In the genomic region with DNA sequence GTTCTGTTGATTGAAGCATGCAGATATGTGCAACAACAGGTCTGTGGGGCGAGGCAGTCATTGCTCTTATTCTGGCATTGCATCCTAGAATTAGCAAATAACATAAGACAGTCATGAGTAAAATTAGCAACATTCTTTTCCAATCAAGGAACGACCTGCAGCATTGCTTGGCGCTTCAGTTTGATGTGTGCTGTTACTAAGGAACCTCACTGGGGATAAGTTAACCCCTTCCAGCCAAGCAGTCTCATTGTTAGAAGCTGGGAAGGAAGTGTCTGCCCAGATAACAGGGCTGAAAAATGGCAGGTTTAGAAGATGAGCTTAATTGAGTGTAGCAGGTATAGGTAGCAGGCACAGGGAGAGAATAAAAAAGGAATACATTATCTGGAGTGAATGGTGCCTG, we compare ENCODE assay signal across 26 cellular contexts. TPM values are rescaled to one million over a fixed set of nuclear protein-coding genes. Genes with fewer than 3 reads are reported as not detected.
"Had no signal": no experiment of that assay in that cellular context is flagged by ENCODE, and none has a peak within 500 bp of the region (broad histone marks: within the 10 kb centered on the region; RNA-seq: fewer than 3 reads in every experiment).

No MANE protein-coding gene starts in this region.

- H3K27me3 ChIP-seq: brain microvascular endothelial cell, cardiac muscle cell, SJCRH30 had no signal

- H3K9ac ChIP-seq: SK-N-SH had no signal

- H3K4me1 Mint-ChIP-seq: activated CD4-positive, alpha-beta T cell treated with anti-CD3 and anti-CD28 coated beads, Interleukin-2, amount 10 ng/mL, durations not matched to agents 24 days and 14 days; activated CD8-positive, alpha-beta memory T cell treated with anti-CD3 and anti-CD28 coated beads, Interleukin-2, amount 10 ng/mL, durations not matched to agents 7 days and 5 days; activated naive CD4-positive, alpha-beta T cell treated with anti-CD3 and anti-CD28 coated beads, Interleukin-2, amount 10 ng/mL, durations not matched to agents 7 days and 5 days; activated naive CD8-positive, alpha-beta T cell treated with anti-CD3 and anti-CD28 coated beads for 36 hours had no signal

- H3K36me3 Mint-ChIP-seq: activated CD8-positive, alpha-beta memory T cell treated with anti-CD3 and anti-CD28 coated beads, Interleukin-2, amount 10 ng/mL, durations not matched to agents 7 days and 5 days; activated naive CD4-positive, alpha-beta T cell treated with anti-CD3 and anti-CD28 coated beads, Interleukin-2, amount 10 ng/mL, durations not matched to agents 7 days and 5 days; activated naive CD8-positive, alpha-beta T cell treated with anti-CD3 and anti-CD28 coated beads for 36 hours had no signal

- H3K9me3 ChIP-seq: SJCRH30, SK-N-SH had no signal

- H3K4me3 Mint-ChIP-seq: activated CD4-positive, alpha-beta T cell treated with anti-CD3 and anti-CD28 coated beads, Interleukin-2, amount 10 ng/mL, durations not matched to agents 24 days and 14 days; activated CD8-positive, alpha-beta memory T cell treated with anti-CD3 and anti-CD28 coated beads, Interleukin-2, amount 10 ng/mL, durations not matched to agents 7 days and 5 days; activated naive CD4-positive, alpha-beta T cell treated with anti-CD3 and anti-CD28 coated beads, Interleukin-2, amount 10 ng/mL, durations not matched to agents 7 days and 5 days; activated naive CD8-positive, alpha-beta T cell treated with anti-CD3 and anti-CD28 coated beads for 36 hours; activated T-cell treated with anti-CD3 and anti-CD28 coated beads, Interleukin-2, amount 50 U/mL, for 4 hours had no signal

- H3K9me2 ChIP-seq: SK-N-SH had no signal

- H3K9me3 Mint-ChIP-seq: activated CD4-positive, alpha-beta T cell treated with anti-CD3 and anti-CD28 coated beads, Interleukin-2, amount 10 ng/mL, durations not matched to agents 24 days and 14 days had no signal

- DNase-seq: activated CD4-positive, alpha-beta T cell treated with anti-CD3 and anti-CD28 coated beads for 1 hour; activated CD4-positive, alpha-beta T cell treated with anti-CD3 and anti-CD28 coated beads, Interleukin-2, amount 10 ng/mL, durations not matched to agents 24 days and 14 days; activated CD4-positive, alpha-beta T cell treated with anti-CD3 and anti-CD28 coated beads, Interleukin-2, amount 50 U/mL, for 48 hours; activated CD8-positive, alpha-beta memory T cell treated with anti-CD3 and anti-CD28 coated beads, Interleukin-2, amount 10 ng/mL, durations not matched to agents 7 days and 5 days; activated gamma-delta T cell; activated naive CD4-positive, alpha-beta T cell treated with anti-CD3 and anti-CD28 coated beads, Interleukin-2, amount 10 ng/mL, durations not matched to agents 7 days and 5 days; activated naive CD8-positive, alpha-beta T cell treated with anti-CD3 and anti-CD28 coated beads for 36 hours; activated T-cell treated with anti-CD3 and anti-CD28 coated beads, Interleukin-2, amount 50 U/mL, for 4 hours; brain microvascular endothelial cell; Kasumi-1; NCI-H1105 treated with DMSO at 0.1 percent for 48 hours; NCI-H1436 treated with DMSO at 0.1 percent for 48 hours; NCI-H187; NCI-H2081; NCI-H510A treated with DMSO at 0.1 percent for 48 hours; NCI-H69; NK-92 treated with Interleukin-12 subunit alpha and Interleukin-12 subunit beta, amount 100 ng/mL, for 24 hours; OCI-M1; RPMI8226; SJCRH30; SK-N-SH; T-helper 1 cell had no signal

- H3K36me3 ChIP-seq: brain microvascular endothelial cell, cardiac muscle cell, SJCRH30 had no signal

- H3K27me3 Mint-ChIP-seq: activated CD4-positive, alpha-beta T cell treated with anti-CD3 and anti-CD28 coated beads, Interleukin-2, amount 10 ng/mL, durations not matched to agents 24 days and 14 days; activated CD8-positive, alpha-beta memory T cell treated with anti-CD3 and anti-CD28 coated beads, Interleukin-2, amount 10 ng/mL, durations not matched to agents 7 days and 5 days; activated naive CD4-positive, alpha-beta T cell treated with anti-CD3 and anti-CD28 coated beads, Interleukin-2, amount 10 ng/mL, durations not matched to agents 7 days and 5 days had no signal

- H3K27ac Mint-ChIP-seq: activated CD4-positive, alpha-beta T cell treated with anti-CD3 and anti-CD28 coated beads, Interleukin-2, amount 10 ng/mL, durations not matched to agents 24 days and 14 days; activated CD8-positive, alpha-beta memory T cell treated with anti-CD3 and anti-CD28 coated beads, Interleukin-2, amount 10 ng/mL, durations not matched to agents 7 days and 5 days; activated naive CD4-positive, alpha-beta T cell treated with anti-CD3 and anti-CD28 coated beads, Interleukin-2, amount 10 ng/mL, durations not matched to agents 7 days and 5 days; activated naive CD8-positive, alpha-beta T cell treated with anti-CD3 and anti-CD28 coated beads for 36 hours had no signal

- H3K4me3 ChIP-seq: cardiac muscle cell, SJCRH30 had no signal

- ATAC-seq: activated CD8-positive, alpha-beta memory T cell treated with anti-CD3 and anti-CD28 coated beads, Interleukin-2, amount 10 ng/mL, durations not matched to agents 7 days and 5 days; activated T-cell treated with anti-CD3 and anti-CD28 coated beads, Interleukin-2, amount 50 U/mL, for 4 hours; Panc1; Right ventricle myocardium inferior had no signal

- H3K27ac ChIP-seq: brain microvascular endothelial cell, cardiac muscle cell, SJCRH30 had no signal

- H3K4me2 ChIP-seq: SK-N-SH had no signal

- H3K4me1 ChIP-seq: SJCRH30 had no signal

RNA-seq across cellular contexts. Expression of a gene that starts 55.4 kb away (rescaled TPM):
- total RNA-seq: activated CD4-positive, alpha-beta T cell treated with anti-CD3 and anti-CD28 coated beads, Interleukin-2, amount 10 ng/mL, durations not matched to agents 24 days and 14 days; activated CD8-positive, alpha-beta memory T cell treated with anti-CD3 and anti-CD28 coated beads, Interleukin-2, amount 10 ng/mL, durations not matched to agents 7 days and 5 days; activated naive CD8-positive, alpha-beta T cell treated with anti-CD3 and anti-CD28 coated beads for 36 hours; activated T-cell treated with anti-CD3 and anti-CD28 coated beads, Interleukin-2, amount 50 U/mL, for 4 hours; Right ventricle myocardium inferior; SJCRH30; T-helper 2 cell treated with Interferon-gamma antibody and Interleukin-4, amounts not matched to agents 100 ng/mL and 5 ng/mL, for 36 hours had no signal
- polyA plus RNA-seq: SK-N-SH had no signal
